ENCODE assay signal across 1 cellular context in genomic region chr3:128619146-128619890, GRCh38.
TF ChIP-seq lines count a peak whose summit lies in the region.

No MANE protein-coding gene starts in this region.

TF ChIP-seq in HEK293, 187 proteins besides CTCF, POLR2A, EP300 and RAD21 (continued from another document):
- TF ChIP-seq ZNF518A (tag by site-specific recombination; conservative IDR thresholded peaks at IDR 0.05; ENCODE audit: low read depth) = no peak
